In the genomic region with DNA sequence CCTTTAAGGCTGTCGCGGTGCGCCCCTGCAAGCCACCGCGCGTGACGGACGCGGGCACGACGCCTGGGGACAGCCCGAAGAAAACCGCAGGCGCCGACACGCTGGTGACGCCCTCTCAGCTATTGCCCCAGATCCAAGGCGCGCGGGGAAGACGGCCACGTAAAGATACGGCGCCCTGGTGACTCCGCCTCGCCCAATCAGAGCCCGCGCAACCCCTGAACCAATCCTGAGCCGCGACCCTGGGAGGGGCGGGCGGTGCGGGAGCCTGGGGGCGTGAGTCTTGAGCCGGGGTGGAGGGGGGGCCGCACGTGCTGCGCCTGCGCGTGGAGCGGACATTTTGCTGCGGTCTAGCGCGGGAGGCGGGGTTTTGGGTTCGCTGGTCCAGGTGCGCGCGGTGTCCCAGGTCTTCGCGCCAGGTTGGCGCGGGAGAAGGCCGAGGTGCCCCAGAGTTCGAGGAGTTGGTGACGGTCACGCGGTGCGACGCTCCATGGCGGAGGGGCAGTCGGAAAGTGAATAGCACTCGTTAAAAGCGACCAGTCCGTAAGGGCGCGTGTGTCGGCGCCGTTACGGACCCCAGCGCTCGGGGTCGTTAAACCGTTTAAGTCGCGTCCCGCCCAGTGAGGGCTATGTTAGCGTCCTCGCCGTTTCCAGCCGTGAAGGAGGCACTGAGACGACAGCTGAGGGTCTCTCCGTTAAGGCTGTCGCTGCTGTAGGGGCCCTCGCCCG, we compare ENCODE assay signal across 8 cellular contexts. TPM values are rescaled to one million over a fixed set of nuclear protein-coding genes. Genes with fewer than 3 reads are reported as not detected.
DNase-seq lines count a peak whose midpoint lies in the region; ATAC-seq and TF ChIP-seq lines count a peak whose summit lies in the region.

No MANE protein-coding gene starts in this region.

- peak overlapping the region; percentile 66 for H3K27ac ChIP-seq in colonic mucosa

- POLR2A ChIA-PET in BJ (lab: Charles Lee) = no interaction called here

- H3K4me1 ChIP-seq in colonic mucosa = no peaks in the 10 kb centered on the region

- H3K27me3 ChIP-seq in BJ (ENCODE audit: control insufficient read depth, insufficient read depth, low read length) = peaks cover 3% of the 10 kb centered on the region; the same call in 1 of the 2 replicates
- H3K27me3 ChIP-seq in colonic mucosa = no peaks in the 10 kb centered on the region

- CTCF ChIA-PET in BJ (lab: Yijun Ruan, JAX) = interaction anchor here (0.8 to 1.2 kb wide), 4 partner anchors 9 to 228 kb away, joined by 3 to 4 read pairs (median 3); no protein-coding TSS in a partner anchor

- peak; percentile 98 for ATAC-seq in HG03457 (IDR thresholded peaks at IDR 0.05; ENCODE audit: unreplicated experiment)
- ATAC-seq in left colon = peak; percentile 100

- peak overlapping the region; percentile 83 to 87 for H3K9ac ChIP-seq in colonic mucosa (ENCODE audit: low read depth in 2 of 2, low read length in 2 of 2)

- DNase-seq in BJ (ENCODE audit: low read depth) = peak; percentile 74
- DNase-seq in GM19240 (ENCODE audit: insufficient read length, low spot score) = peak; percentile 97
- DNase-seq in NCI-H524 (lab: John Stamatoyannopoulos, UW) = peak; percentile 90 to 93
- DNase-seq in activated CD4-positive, alpha-beta T cell treated with anti-CD3 and anti-CD28 coated beads for 48 hours = peak; percentile 99
- peak; percentile 98 for DNase-seq in colonic mucosa
- DNase-seq in left colon = peak; percentile 98
- DNase-seq in stimulated activated CD4-positive, alpha-beta T cell treated with anti-CD3 and anti-CD28 coated beads, Interleukin-1b, Interleukin-23, amount 100 ng/mL, for 4 hours (ENCODE audit: low read depth in 2 of 2) = peak; percentile 95 to 96

- H3K36me3 ChIP-seq in BJ (ENCODE audit: control insufficient read depth, insufficient read depth, low read length) = no peaks in the 10 kb centered on the region
- H3K36me3 ChIP-seq in colonic mucosa = no peaks in the 10 kb centered on the region

- H3K4me3 ChIP-seq in BJ (ENCODE audit: low read depth, low read length) (peak overlapping the region; percentile 53), colonic mucosa (peak overlapping the region; percentile 49)

- intact Hi-C loops in colonic mucosa (cut with DNase I) = no loop called here
- intact Hi-C loops in left colon (cut with DNase I, micrococcal nuclease) = no loop called here

- H3K9me3 ChIP-seq in colonic mucosa = no peaks in the 10 kb centered on the region

- TF ChIP-seq CTCF in BJ (IDR thresholded peaks at IDR 0.05; ENCODE audit: insufficient read depth, low read depth, low read length) = no peak
- TF ChIP-seq CTCF in colonic mucosa (IDR thresholded peaks at IDR 0.05) = no peak

RNA-seq across cellular contexts. Expression of a gene that starts 15.9 kb away (rescaled TPM):
- not detected in 2 replicates for polyA plus RNA-seq in BJ (2011; rRNA removed)
- polyA minus RNA-seq in BJ (2011; rRNA and poly(A)+ RNA removed) = not detected in 2 replicates
- total RNA-seq in colonic mucosa = under 1 TPM; 0.30 to 0.45 TPM
- total RNA-seq in left colon = 1 to 10 TPM in 1 of 2 donors, under 1 TPM in 1; 0.15 to 1.3 TPM

RNA-seq across cellular contexts. Expression of a gene that starts 50.1 kb away (rescaled TPM):
- polyA plus RNA-seq in BJ (2011; rRNA removed) = 76.9 and 111 TPM in 2 replicates
- 13.6 and 28.7 TPM in 2 replicates for polyA minus RNA-seq in BJ (2011; rRNA and poly(A)+ RNA removed)
- 100 to 1,000 TPM; 309 to 534 TPM for total RNA-seq in colonic mucosa
- total RNA-seq in left colon = 100 to 1,000 TPM; 229 to 335 TPM

Comparison
In these comparisons a context has a peak if more than half of its experiments do, and no peak if none do; other contexts are left out.
1. Peak in every context shown above with its lines: DNase-seq, ATAC-seq, H3K4me3 ChIP-seq and H3K27ac ChIP-seq.